Comparison of ENCODE assay signal across 1 cellular context in the genomic region with DNA sequence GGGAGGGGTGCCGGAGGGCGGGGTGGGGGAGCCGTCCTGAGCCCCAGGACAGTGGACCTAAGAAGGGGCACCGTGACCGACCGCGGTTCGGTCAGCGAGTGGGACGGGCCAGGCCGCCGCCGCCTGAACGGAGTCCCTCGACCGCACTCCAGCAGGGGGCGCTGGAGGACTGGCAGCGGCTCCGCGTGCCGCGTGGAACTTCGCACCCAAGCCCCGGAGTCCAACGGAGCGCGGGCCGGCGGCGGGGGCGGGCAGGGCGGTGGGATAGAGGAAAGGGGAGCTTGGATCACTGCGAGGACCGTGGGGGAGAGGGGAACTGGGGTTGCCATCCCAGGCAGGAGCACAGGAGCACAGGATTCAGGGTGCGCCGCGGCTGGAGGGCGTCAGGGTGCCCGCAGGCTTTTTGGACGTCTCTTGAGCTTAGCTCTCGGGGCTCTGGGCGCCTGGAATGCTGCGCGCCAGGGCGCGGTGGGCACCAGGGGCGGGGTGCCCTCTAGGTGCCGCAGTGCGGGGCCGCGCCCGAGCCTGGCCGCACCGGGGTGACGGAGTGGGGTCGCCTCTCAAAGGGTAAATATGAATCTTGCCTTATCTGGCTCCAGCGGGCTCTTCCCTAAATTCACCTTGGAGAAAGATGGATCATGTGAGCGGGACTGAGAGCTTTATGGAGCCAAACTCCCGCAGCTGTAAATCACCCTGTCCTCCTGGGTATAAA.
TF ChIP-seq lines count a peak whose summit lies in the region.

No MANE protein-coding gene starts in this region.

TF ChIP-seq in H1, 55 proteins besides CTCF, POLR2A, EP300 and RAD21:
- TF ChIP-seq, protein P1, sequence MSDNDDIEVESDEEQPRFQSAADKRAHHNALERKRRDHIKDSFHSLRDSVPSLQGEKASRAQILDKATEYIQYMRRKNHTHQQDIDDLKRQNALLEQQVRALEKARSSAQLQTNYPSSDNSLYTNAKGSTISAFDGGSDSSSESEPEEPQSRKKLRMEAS (IDR thresholded peaks at IDR 0.05): peak; percentile 95
- TF ChIP-seq SP2 (IDR thresholded peaks at IDR 0.05; ENCODE audit: low read length) (no peak), BACH1 (IDR thresholded peaks at IDR 0.05; ENCODE audit: low read length) (peak; percentile 75), JUND (IDR thresholded peaks at IDR 0.05; ENCODE audit: low read length) (no peak), RNF2 (IDR thresholded peaks at IDR 0.05; ENCODE audit: borderline replicate concordance, low read depth, low read length, missing control alignments, poor library complexity, severe bottlenecking) (peak; percentile 39), E2F6 (IDR thresholded peaks at IDR 0.05) (peak; percentile 88)
